17 cellular contexts compared by ENCODE assay signal in the genomic region with DNA sequence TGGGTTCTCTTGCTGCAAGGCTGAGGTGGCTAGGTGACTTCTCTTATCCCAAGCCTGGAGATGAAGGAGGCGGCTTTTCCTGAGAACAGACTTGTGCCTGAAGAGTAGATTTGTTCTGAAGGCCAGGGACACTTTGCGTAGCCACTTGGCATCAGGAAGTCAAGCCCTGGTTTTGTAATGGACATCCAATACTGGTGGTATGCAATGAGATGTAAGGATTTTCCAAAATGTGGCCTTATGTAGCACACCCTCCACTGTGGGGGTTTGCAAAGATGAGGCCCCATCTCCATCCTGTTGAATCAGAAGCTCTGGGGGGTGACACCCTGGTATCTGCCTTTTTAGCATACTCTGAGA.
DNase-seq lines count a peak whose midpoint lies in the region; ATAC-seq, FAIRE-seq and TF ChIP-seq lines count a peak whose summit lies in the region.
"Had no signal": no experiment of that assay in that cellular context is flagged by ENCODE, and none has a peak within 500 bp of the region (broad histone marks: within the 10 kb centered on the region; RNA-seq: fewer than 3 reads in every experiment).

No MANE protein-coding gene starts in this region.

- intact Hi-C loops in natural killer cell (cut with micrococcal nuclease): loop anchor here (5.0 kb wide), 1 partner anchor 147 kb away; no protein-coding TSS in a partner anchor
- intact Hi-C loops in mucosa of descending colon (cut with DNase I, micrococcal nuclease): loop anchor here in 1 of 2 donors (5.0 kb wide), 1 partner anchor 142 kb away; no protein-coding TSS in a partner anchor

- no peaks in the 10 kb centered on the region for H3K4me1 Mint-ChIP-seq in natural killer cell
- H3K4me1 Mint-ChIP-seq in natural killer cell treated with Interleukin-12 subunit alpha and Interleukin-12 subunit beta and Interleukin-15 and Interleukin-18, amount 100 ng/mL, for 72 hours (ENCODE audit: low read depth in 2 of 2): no peaks in the 10 kb centered on the region
- H3K4me1 Mint-ChIP-seq in brain: peaks cover 76% of the 10 kb centered on the region
- peaks cover 48% of the 10 kb centered on the region for H3K4me1 Mint-ChIP-seq in osteocyte (ENCODE audit: unreplicated experiment)
- H3K4me1 Mint-ChIP-seq: activated CD8-positive, alpha-beta memory T cell treated with anti-CD3 and anti-CD28 coated beads, Interleukin-2, amount 10 ng/mL, durations not matched to agents 7 days and 5 days; activated T-helper 17 cell treated with anti-CD3 and anti-CD28 coated beads, Interleukin-2, amount 50 U/mL, for 72 hours; CD4-positive, CD25-positive, alpha-beta regulatory T cell had no signal

- DNase-seq in natural killer cell (no peak), osteocyte (ENCODE audit: extremely low spot score, unreplicated experiment) (no peak), frontal cortex (ENCODE audit: low spot score in 2 of 2) (no peak), MG63 (no peak), mucosa of descending colon (no peak)
- DNase-seq in natural killer cell treated with Interleukin-12 subunit alpha and Interleukin-12 subunit beta and Interleukin-15 and Interleukin-18, amount 100 ng/mL, for 72 hours (ENCODE audit: low spot score): no peak
- DNase-seq in central memory CD4-positive, alpha-beta T cell: no peak

- H3K4me3 ChIP-seq in MG63 (no peak overlapping the region), mucosa of descending colon (no peak overlapping the region)
- H3K4me3 ChIP-seq: HAP-1, right lobe of liver, upper lobe of left lung had no signal

- H3K9me3 Mint-ChIP-seq in natural killer cell: peaks cover 2 to 5% of the 10 kb centered on the region in 2 donors
- peaks cover 3% of the 10 kb centered on the region for H3K9me3 Mint-ChIP-seq in natural killer cell treated with Interleukin-12 subunit alpha and Interleukin-12 subunit beta and Interleukin-15 and Interleukin-18, amount 100 ng/mL, for 72 hours
- H3K9me3 Mint-ChIP-seq in brain: peaks cover 0 to 19% (median 11%) of the 10 kb centered on the region in 5 experiments
- H3K9me3 Mint-ChIP-seq in osteocyte (ENCODE audit: unreplicated experiment): no peaks in the 10 kb centered on the region
- H3K9me3 Mint-ChIP-seq: activated naive CD8-positive, alpha-beta T cell treated with anti-CD3 and anti-CD28 coated beads, Interleukin-2, amount 10 ng/mL, durations not matched to agents 7 days and 5 days; activated T-helper 17 cell treated with anti-CD3 and anti-CD28 coated beads, Interleukin-2, amount 50 U/mL, for 72 hours had no signal

- FAIRE-seq in frontal cortex (lab: Jason Lieb, UNC): no peak
- FAIRE-seq: GM12892, RCC 7860 had no signal

- H3K27me3 ChIP-seq in MG63: no peaks in the 10 kb centered on the region
- H3K27me3 ChIP-seq: right lobe of liver, upper lobe of left lung had no signal

- H3K9me3 ChIP-seq in MG63: no peaks in the 10 kb centered on the region
- no peaks in the 10 kb centered on the region for H3K9me3 ChIP-seq in mucosa of descending colon
- H3K9me3 ChIP-seq: right lobe of liver, upper lobe of left lung had no signal

- no peaks in the 10 kb centered on the region for H3K36me3 Mint-ChIP-seq in natural killer cell
- H3K36me3 Mint-ChIP-seq in natural killer cell treated with Interleukin-12 subunit alpha and Interleukin-12 subunit beta and Interleukin-15 and Interleukin-18, amount 100 ng/mL, for 72 hours: no peaks in the 10 kb centered on the region
- H3K36me3 Mint-ChIP-seq in brain: peaks cover 21% of the 10 kb centered on the region
- no peaks in the 10 kb centered on the region for H3K36me3 Mint-ChIP-seq in osteocyte (ENCODE audit: unreplicated experiment)
- H3K36me3 Mint-ChIP-seq: activated CD8-positive, alpha-beta memory T cell treated with anti-CD3 and anti-CD28 coated beads, Interleukin-2, amount 10 ng/mL, durations not matched to agents 7 days and 5 days; activated naive CD8-positive, alpha-beta T cell treated with anti-CD3 and anti-CD28 coated beads, Interleukin-2, amount 10 ng/mL, durations not matched to agents 7 days and 5 days; CD4-positive, CD25-positive, alpha-beta regulatory T cell had no signal

- H3K27me3 Mint-ChIP-seq in natural killer cell (ENCODE audit: low read depth in 2 of 2): peaks cover 0 to 5% of the 10 kb centered on the region in 2 donors
- peaks cover 0 to 3% of the 10 kb centered on the region in 2 donors for H3K27me3 Mint-ChIP-seq in natural killer cell treated with Interleukin-12 subunit alpha and Interleukin-12 subunit beta and Interleukin-15 and Interleukin-18, amount 100 ng/mL, for 72 hours
- H3K27me3 Mint-ChIP-seq in brain: no peaks in the 10 kb centered on the region
- no peaks in the 10 kb centered on the region for H3K27me3 Mint-ChIP-seq in osteocyte (ENCODE audit: unreplicated experiment)
- H3K27me3 Mint-ChIP-seq: activated T-helper 17 cell treated with anti-CD3 and anti-CD28 coated beads, Interleukin-2, amount 50 U/mL, for 72 hours; CD4-positive, CD25-positive, alpha-beta regulatory T cell had no signal

- peaks cover 12% of the 10 kb centered on the region for H3K4me1 ChIP-seq in mucosa of descending colon (ENCODE audit: low read depth)
- H3K4me1 ChIP-seq: HAP-1, right lobe of liver had no signal

- no peak overlapping the region for H3K27ac Mint-ChIP-seq in natural killer cell
- no peak overlapping the region for H3K27ac Mint-ChIP-seq in natural killer cell treated with Interleukin-12 subunit alpha and Interleukin-12 subunit beta and Interleukin-15 and Interleukin-18, amount 100 ng/mL, for 72 hours
- H3K27ac Mint-ChIP-seq in brain: peak overlapping the region; percentile 53 to 95 (median 82)
- peak overlapping the region; percentile 88 for H3K27ac Mint-ChIP-seq in osteocyte (ENCODE audit: unreplicated experiment)
- H3K27ac Mint-ChIP-seq: activated CD8-positive, alpha-beta memory T cell treated with anti-CD3 and anti-CD28 coated beads, Interleukin-2, amount 10 ng/mL, durations not matched to agents 7 days and 5 days; activated naive CD8-positive, alpha-beta T cell treated with anti-CD3 and anti-CD28 coated beads, Interleukin-2, amount 10 ng/mL, durations not matched to agents 7 days and 5 days; activated T-helper 17 cell treated with anti-CD3 and anti-CD28 coated beads, Interleukin-2, amount 50 U/mL, for 72 hours; CD4-positive, CD25-positive, alpha-beta regulatory T cell had no signal

- ATAC-seq in natural killer cell: no peak
- ATAC-seq in natural killer cell treated with Interleukin-12 subunit alpha and Interleukin-12 subunit beta and Interleukin-15 and Interleukin-18, amount 100 ng/mL, for 72 hours: no peak
- no peak for ATAC-seq in mucosa of descending colon

- H3K4me3 Mint-ChIP-seq in natural killer cell (no peak overlapping the region), brain (peak overlapping the region in 3 of 5 experiments; percentile 14 to 47 (median 24)), osteocyte (ENCODE audit: unreplicated experiment) (no peak overlapping the region)
- no peak overlapping the region for H3K4me3 Mint-ChIP-seq in natural killer cell treated with Interleukin-12 subunit alpha and Interleukin-12 subunit beta and Interleukin-15 and Interleukin-18, amount 100 ng/mL, for 72 hours
- H3K4me3 Mint-ChIP-seq: activated CD8-positive, alpha-beta memory T cell treated with anti-CD3 and anti-CD28 coated beads, Interleukin-2, amount 10 ng/mL, durations not matched to agents 7 days and 5 days; activated naive CD8-positive, alpha-beta T cell treated with anti-CD3 and anti-CD28 coated beads, Interleukin-2, amount 10 ng/mL, durations not matched to agents 7 days and 5 days; activated T-helper 17 cell treated with anti-CD3 and anti-CD28 coated beads, Interleukin-2, amount 50 U/mL, for 72 hours; CD4-positive, CD25-positive, alpha-beta regulatory T cell had no signal

- H3K36me3 ChIP-seq in MG63: peaks cover 49% of the 10 kb centered on the region
- no peaks in the 10 kb centered on the region for H3K36me3 ChIP-seq in mucosa of descending colon (ENCODE audit: low read depth)
- H3K36me3 ChIP-seq: HAP-1, right lobe of liver, upper lobe of left lung had no signal

- TF ChIP-seq CTCF in natural killer cell (IDR thresholded peaks at IDR 0.05) (peak; percentile 45), brain (conservative IDR thresholded peaks at IDR 0.05) (peak in 1 of 2 experiments; percentile 59), osteocyte (IDR thresholded peaks at IDR 0.05) (peak; percentile 3), mucosa of descending colon (IDR thresholded peaks at IDR 0.05) (no peak)

Comparison
In these comparisons a context has a peak if more than half of its experiments do, and no peak if none do; other contexts are left out.
1. H3K27ac Mint-ChIP-seq: peak in brain (5 of 5) and osteocyte (single experiment); none in natural killer cell (0 of 2) and natural killer cell treated with Interleukin-12 subunit alpha and Interleukin-12 subunit beta and Interleukin-15 and Interleukin-18, amount 100 ng/mL, for 72 hours (0 of 2).
2. H3K4me3 Mint-ChIP-seq: peak in brain (3 of 5); none in natural killer cell (single experiment), natural killer cell treated with Interleukin-12 subunit alpha and Interleukin-12 subunit beta and Interleukin-15 and Interleukin-18, amount 100 ng/mL, for 72 hours (single experiment) and osteocyte (single experiment).